Comparison of ENCODE assay signal across 23 cellular contexts in genomic region chr2:6924101-6924917, GRCh38. TPM values are rescaled to one million over a fixed set of nuclear protein-coding genes. Genes with fewer than 3 reads are reported as not detected.
A peak's percentile ranks its signal among the peaks of the same experiment; 100 is the strongest.
DNase-seq lines count a peak whose midpoint lies in the region; ATAC-seq and TF ChIP-seq lines count a peak whose summit lies in the region.
"Had no signal": no experiment of that assay in that cellular context is flagged by ENCODE, and none has a peak within 500 bp of the region (broad histone marks: within the 10 kb centered on the region; RNA-seq: fewer than 3 reads in every experiment).

No MANE protein-coding gene starts in this region.

- H3K23ac ChIP-seq in neuronal stem cell (ENCODE audit: low read depth, low read length, poor library complexity), result no peak overlapping the region

- H3K9ac ChIP-seq in neuronal stem cell (ENCODE audit: low read depth, low read length, poor library complexity), result no peak overlapping the region
- H3K9ac ChIP-seq in SK-N-SH, result no peak overlapping the region

- H3K36me3 Mint-ChIP-seq in activated CD8-positive, alpha-beta T cell treated with anti-CD3 and anti-CD28 coated beads for 36 hours (ENCODE audit: low read depth), result peaks cover 40% of the 10 kb centered on the region
- H3K36me3 Mint-ChIP-seq in activated CD8-positive, alpha-beta T cell treated with anti-CD3 and anti-CD28 coated beads, Interleukin-2, amount 10 ng/mL, durations not matched to agents 7 days and 5 days (ENCODE audit: low read depth), result peaks cover 89% of the 10 kb centered on the region
- peaks cover 0 to 17% (median 7%) of the 10 kb centered on the region in 3 donors for H3K36me3 Mint-ChIP-seq in CD8-positive, alpha-beta memory T cell
- H3K36me3 Mint-ChIP-seq in brain, result peaks cover 39% of the 10 kb centered on the region

- TF ChIP-seq CTCF in activated CD8-positive, alpha-beta T cell treated with anti-CD3 and anti-CD28 coated beads for 36 hours (IDR thresholded peaks at IDR 0.05), result no peak
- no peak for TF ChIP-seq CTCF in brain (conservative IDR thresholded peaks at IDR 0.05)
- TF ChIP-seq CTCF in SK-N-SH (IDR thresholded peaks at IDR 0.05), result no peak

- no peak overlapping the region for H3K4me3 ChIP-seq in CD8-positive, alpha-beta memory T cell (ENCODE audit: low read length)
- H3K4me3 ChIP-seq in neuronal stem cell (ENCODE audit: low read length in 2 of 2) (no peak overlapping the region), SK-N-SH (ENCODE audit: low read depth in 2 of 2, low read length in 1 of 2) (no peak overlapping the region), aorta (ENCODE audit: low read length in 2 of 2) (no peak overlapping the region)
- H3K4me3 ChIP-seq: A549, heart left ventricle, left lung, Peyer's patch, SJCRH30, suprapubic skin had no signal

- no peak overlapping the region for H2AK5ac ChIP-seq in neuronal stem cell (ENCODE audit: low read depth, low read length)

- no peak overlapping the region for H2BK12ac ChIP-seq in neuronal stem cell (ENCODE audit: low read length)

- no peak overlapping the region for H2BK15ac ChIP-seq in neuronal stem cell (ENCODE audit: low read length)

- no peak overlapping the region for H4K8ac ChIP-seq in neuronal stem cell (ENCODE audit: low read depth, low read length)

- peaks cover 67% of the 10 kb centered on the region for H4K20me1 ChIP-seq in SK-N-SH (ENCODE audit: insufficient read depth)

- H3K27ac ChIP-seq in CD8-positive, alpha-beta memory T cell (ENCODE audit: low read depth, low read length), result no peak overlapping the region
- no peak overlapping the region for H3K27ac ChIP-seq in neuronal stem cell (replicated peaks; ENCODE audit: low read length)
- H3K27ac ChIP-seq in SK-N-SH (ENCODE audit: low read depth in 2 of 2, low read length in 1 of 2), result peak overlapping the region in 1 of 2 experiments; percentile 31; a peak in 1 of 4 replicates
- H3K27ac ChIP-seq in aorta (ENCODE audit: low read depth in 1 of 2, low read length in 2 of 2), result no peak overlapping the region
- H3K27ac ChIP-seq: A549, heart left ventricle, left lung, Peyer's patch, SJCRH30, suprapubic skin had no signal

- no peak for TF ChIP-seq RAD21 in SK-N-SH (IDR thresholded peaks at IDR 0.05; ENCODE audit: low read length)

- H2AFZ ChIP-seq in neuronal stem cell (ENCODE audit: low read length) (no peak overlapping the region), SK-N-SH (ENCODE audit: low read depth) (no peak overlapping the region)

- no peak overlapping the region for H3K4me3 Mint-ChIP-seq in activated CD8-positive, alpha-beta T cell treated with anti-CD3 and anti-CD28 coated beads for 36 hours
- H3K4me3 Mint-ChIP-seq in activated CD8-positive, alpha-beta T cell treated with anti-CD3 and anti-CD28 coated beads, Interleukin-2, amount 10 ng/mL, durations not matched to agents 7 days and 5 days, result no peak overlapping the region
- H3K4me3 Mint-ChIP-seq in CD8-positive, alpha-beta memory T cell, result peak overlapping the region in 2 of 7 donors; percentile 2 to 25
- peak overlapping the region in 3 of 5 experiments; percentile 17 to 19 (median 19) for H3K4me3 Mint-ChIP-seq in brain

- no peaks in the 10 kb centered on the region for H3K9me2 ChIP-seq in SK-N-SH

- H3K14ac ChIP-seq in neuronal stem cell (ENCODE audit: low read length), result no peak overlapping the region

- CTCF ChIA-PET in activated CD8-positive, alpha-beta T cell treated with anti-CD3 and anti-CD28 coated beads for 36 hours (lab: Charles Lee), result interaction anchor here (0.9 to 4.1 kb wide), 2 partner anchors 27 to 90 kb away, joined by 4 to 23 read pairs; no protein-coding TSS in a partner anchor
- CTCF ChIA-PET in activated CD8-positive, alpha-beta T cell treated with anti-CD3 and anti-CD28 coated beads, Interleukin-2, amount 10 ng/mL, durations not matched to agents 7 days and 5 days (lab: Charles Lee), result no interaction called here
- CTCF ChIA-PET in CD8-positive, alpha-beta memory T cell (lab: Charles Lee), result interaction anchor here (1.0 to 1.8 kb wide), 2 partner anchors 27 to 30 kb away, joined by 3 to 4 read pairs; no protein-coding TSS in a partner anchor
- CTCF ChIA-PET in SK-N-SH (lab: Yijun Ruan, JAX), result interaction anchor here (0.8 to 25.9 kb wide), 5 partner anchors 13 to 120 kb away, joined by 3 to 437 read pairs (median 3); no protein-coding TSS in a partner anchor

- peak overlapping the region; percentile 36 for H3K27ac Mint-ChIP-seq in activated CD8-positive, alpha-beta T cell treated with anti-CD3 and anti-CD28 coated beads for 36 hours
- H3K27ac Mint-ChIP-seq in activated CD8-positive, alpha-beta T cell treated with anti-CD3 and anti-CD28 coated beads, Interleukin-2, amount 10 ng/mL, durations not matched to agents 7 days and 5 days, result no peak overlapping the region
- H3K27ac Mint-ChIP-seq in CD8-positive, alpha-beta memory T cell, result peak overlapping the region in 5 of 8 donors; percentile 1 to 83 (median 62)
- peak overlapping the region; percentile 48 to 84 (median 74) for H3K27ac Mint-ChIP-seq in brain

- H4K91ac ChIP-seq in neuronal stem cell (ENCODE audit: low read depth, low read length, poor library complexity), result no peak overlapping the region

- H3K27me3 ChIP-seq in CD8-positive, alpha-beta memory T cell (ENCODE audit: insufficient read depth, low read length, poor library complexity, severe bottlenecking), result no peaks in the 10 kb centered on the region
- H3K27me3 ChIP-seq in neuronal stem cell (ENCODE audit: control insufficient read depth in 3 of 3, insufficient read depth in 3 of 3, low read depth in 1 of 3, low read length in 3 of 3) (no peaks in the 10 kb centered on the region), SK-N-SH (ENCODE audit: insufficient read depth) (no peaks in the 10 kb centered on the region), aorta (ENCODE audit: control insufficient read depth in 1 of 2, insufficient read depth in 2 of 2, low read length in 1 of 2) (no peaks in the 10 kb centered on the region)
- H3K27me3 ChIP-seq: heart left ventricle, left lung, Peyer's patch, SJCRH30, suprapubic skin had no signal

- H3K4me1 Mint-ChIP-seq in activated CD8-positive, alpha-beta T cell treated with anti-CD3 and anti-CD28 coated beads for 36 hours (ENCODE audit: low read depth), result peaks cover 70% of the 10 kb centered on the region
- peaks cover 91% of the 10 kb centered on the region for H3K4me1 Mint-ChIP-seq in activated CD8-positive, alpha-beta T cell treated with anti-CD3 and anti-CD28 coated beads, Interleukin-2, amount 10 ng/mL, durations not matched to agents 7 days and 5 days (ENCODE audit: low read depth)
- H3K4me1 Mint-ChIP-seq in CD8-positive, alpha-beta memory T cell, result peaks cover 67 to 98% (median 84%) of the 10 kb centered on the region in 3 donors
- H3K4me1 Mint-ChIP-seq in brain, result peaks cover 96% of the 10 kb centered on the region

- POLR2A ChIA-PET in activated CD8-positive, alpha-beta T cell treated with anti-CD3 and anti-CD28 coated beads for 36 hours (lab: Charles Lee), result no interaction called here
- POLR2A ChIA-PET in activated CD8-positive, alpha-beta T cell treated with anti-CD3 and anti-CD28 coated beads, Interleukin-2, amount 10 ng/mL, durations not matched to agents 7 days and 5 days (lab: Charles Lee), result interaction anchor here (1.2 kb wide), 1 partner anchor 16 kb away, joined by 3 read pairs; no protein-coding TSS in a partner anchor
- POLR2A ChIA-PET in CD8-positive, alpha-beta memory T cell (lab: Charles Lee), result no interaction called here
- POLR2A ChIA-PET in SK-N-SH (lab: Yijun Ruan, JAX), result no interaction called here

- DNase-seq in activated CD8-positive, alpha-beta T cell treated with anti-CD3 and anti-CD28 coated beads for 36 hours, result no peak
- DNase-seq in activated CD8-positive, alpha-beta T cell treated with anti-CD3 and anti-CD28 coated beads, Interleukin-2, amount 10 ng/mL, durations not matched to agents 7 days and 5 days, result no peak
- no peak for DNase-seq in CD8-positive, alpha-beta memory T cell
- DNase-seq in neuronal stem cell (ENCODE audit: low spot score) (no peak), globus pallidus (ENCODE audit: low spot score) (no peak), SK-N-SH (no peak), aorta (no peak)
- DNase-seq: activated gamma-delta T cell treated with Interleukin-2 at 50 U/mL for 16 hours; GDM1; heart left ventricle; left lung; midbrain; NCI-H1092 treated with DMSO at 0.1 percent for 48 hours; NCI-H2029 treated with DMSO at 0.1 percent for 48 hours; NK-92 treated with Interleukin-12 subunit alpha and Interleukin-12 subunit beta, amount 100 ng/mL, for 24 hours; Peyer's patch; SJCRH30; stimulated activated CD8-positive, alpha-beta memory T cell treated with anti-CD3 and anti-CD28 coated beads, Interleukin-4, amount 100 ng/mL, for 48 hours; WERI-Rb-1 had no signal

- no peak overlapping the region for H2BK120ac ChIP-seq in neuronal stem cell (ENCODE audit: low read depth, low read length)

- H3K79me1 ChIP-seq in neuronal stem cell (ENCODE audit: low read depth, low read length), result peaks cover 35% of the 10 kb centered on the region

- H2BK5ac ChIP-seq in neuronal stem cell (ENCODE audit: low read length), result no peak overlapping the region

- H3K36me3 ChIP-seq in CD8-positive, alpha-beta memory T cell (ENCODE audit: insufficient read depth, low read length), result no peaks in the 10 kb centered on the region
- H3K36me3 ChIP-seq in neuronal stem cell (replicated peaks in 1 of 2; ENCODE audit: control insufficient read depth in 2 of 2, insufficient read depth in 2 of 2, low read length in 2 of 2) (peaks cover 10 to 39% of the 10 kb centered on the region in 2 donors), SK-N-SH (replicated peaks in 1 of 2; ENCODE audit: control insufficient read depth in 1 of 2, insufficient read depth in 2 of 2, low read length in 1 of 2) (peaks cover 0 to 4% of the 10 kb centered on the region in 2 experiments), aorta (ENCODE audit: control insufficient read depth in 1 of 2, insufficient read depth in 2 of 2, low read length in 1 of 2) (no peaks in the 10 kb centered on the region)
- H3K36me3 ChIP-seq: left lung, Peyer's patch, SJCRH30, suprapubic skin had no signal

- no peak overlapping the region for H3K4ac ChIP-seq in neuronal stem cell (ENCODE audit: low read length)

- no CpG with 5 or more reads among the region's 19 CpGs for WGBS in neuronal stem cell (ENCODE audit: extremely low coverage in 2 of 2, insufficient read length in 2 of 2, insufficient replicate concordance in 1 of 2), 2 donors
- WGBS in SK-N-SH (ENCODE audit: low lambda C conversion rate), result 95% methylated on average over 19 of the region's 19 CpGs
- WGBS in aorta, 2 donors, result 96 to 97% methylated on average over 19 of the region's 19 CpGs

- H3K27me3 Mint-ChIP-seq in activated CD8-positive, alpha-beta T cell treated with anti-CD3 and anti-CD28 coated beads for 36 hours, result no peaks in the 10 kb centered on the region
- no peaks in the 10 kb centered on the region for H3K27me3 Mint-ChIP-seq in activated CD8-positive, alpha-beta T cell treated with anti-CD3 and anti-CD28 coated beads, Interleukin-2, amount 10 ng/mL, durations not matched to agents 7 days and 5 days (ENCODE audit: low read depth)
- no peaks in the 10 kb centered on the region for H3K27me3 Mint-ChIP-seq in CD8-positive, alpha-beta memory T cell
- H3K27me3 Mint-ChIP-seq in brain, result peaks cover 2% of the 10 kb centered on the region

- peaks cover 80% of the 10 kb centered on the region for H3K79me2 ChIP-seq in SK-N-SH (ENCODE audit: insufficient read depth)

- peaks cover 83% of the 10 kb centered on the region for H3K4me1 ChIP-seq in CD8-positive, alpha-beta memory T cell (ENCODE audit: insufficient read depth, low read length)
- H3K4me1 ChIP-seq in neuronal stem cell (ENCODE audit: control insufficient read depth in 2 of 2, insufficient read depth in 1 of 2, low read depth in 1 of 2, low read length in 2 of 2) (peaks cover 0 to 24% of the 10 kb centered on the region in 2 donors), SK-N-SH (ENCODE audit: control insufficient read depth in 1 of 2, insufficient read depth in 2 of 2, low read depth in 1 of 2, low read length in 1 of 2) (peaks cover 6 to 88% of the 10 kb centered on the region in 2 experiments; a peak in 3 of 4 replicates), aorta (ENCODE audit: control insufficient read depth in 1 of 2, insufficient read depth in 2 of 2, low read length in 2 of 2) (no peaks in the 10 kb centered on the region)
- H3K4me1 ChIP-seq: A549, Peyer's patch had no signal

- ATAC-seq in activated CD8-positive, alpha-beta T cell treated with anti-CD3 and anti-CD28 coated beads for 36 hours, result no peak
- ATAC-seq in activated CD8-positive, alpha-beta T cell treated with anti-CD3 and anti-CD28 coated beads, Interleukin-2, amount 10 ng/mL, durations not matched to agents 7 days and 5 days, result no peak
- ATAC-seq in aorta (ENCODE audit: low FRiP score), result no peak
- ATAC-seq: A549, HepG2, left lung had no signal

- H3F3A ChIP-seq in SK-N-SH (replicated peaks; ENCODE audit: insufficient read depth), result no peaks in the 10 kb centered on the region

- no peak for TF ChIP-seq EP300 in SK-N-SH (IDR thresholded peaks at IDR 0.05; ENCODE audit: borderline replicate concordance in 1 of 2, low read depth in 1 of 2, low read length in 1 of 2)

- H3K4me2 ChIP-seq in neuronal stem cell (ENCODE audit: insufficient read depth, low read length, poor library complexity, severe bottlenecking), result no peak overlapping the region
- H3K4me2 ChIP-seq in SK-N-SH, result no peak overlapping the region
- H3K4me2 ChIP-seq: A549 had no signal

- intact Hi-C loops in activated CD8-positive, alpha-beta T cell treated with anti-CD3 and anti-CD28 coated beads for 36 hours (cut with micrococcal nuclease), result no loop called here
- intact Hi-C loops in aorta (cut with DNase I), result no loop called here

- peaks cover 10% of the 10 kb centered on the region for H3K9me3 Mint-ChIP-seq in activated CD8-positive, alpha-beta T cell treated with anti-CD3 and anti-CD28 coated beads for 36 hours
- H3K9me3 Mint-ChIP-seq in activated CD8-positive, alpha-beta T cell treated with anti-CD3 and anti-CD28 coated beads, Interleukin-2, amount 10 ng/mL, durations not matched to agents 7 days and 5 days (ENCODE audit: insufficient read depth), result peaks cover 15% of the 10 kb centered on the region
- H3K9me3 Mint-ChIP-seq in CD8-positive, alpha-beta memory T cell, result no peaks in the 10 kb centered on the region
- peaks cover 0 to 5% (median 3%) of the 10 kb centered on the region in 5 experiments for H3K9me3 Mint-ChIP-seq in brain

- no peaks in the 10 kb centered on the region for H3K9me3 ChIP-seq in CD8-positive, alpha-beta memory T cell (ENCODE audit: low read length)
- H3K9me3 ChIP-seq in neuronal stem cell (replicated peaks in 1 of 2; ENCODE audit: control insufficient read depth in 2 of 2, insufficient read depth in 1 of 2, low read depth in 1 of 2, low read length in 2 of 2) (no peaks in the 10 kb centered on the region), SK-N-SH (no peaks in the 10 kb centered on the region), aorta (ENCODE audit: control insufficient read depth, low read length) (no peaks in the 10 kb centered on the region)
- H3K9me3 ChIP-seq: A549, heart left ventricle, left lung, Peyer's patch, SJCRH30, suprapubic skin had no signal

- peak overlapping the region; percentile 67 for H3K18ac ChIP-seq in neuronal stem cell (ENCODE audit: low read length)

RNA-seq across cellular contexts. Expression of gene RNF144A, which starts 7.1 kb away (rescaled TPM):
- total RNA-seq in activated CD8-positive, alpha-beta T cell treated with anti-CD3 and anti-CD28 coated beads for 36 hours, result 10 to 100 TPM; 32.6 to 36.5 TPM
- 10 to 100 TPM; 76.9 to 87.0 TPM for total RNA-seq in activated CD8-positive, alpha-beta T cell treated with anti-CD3 and anti-CD28 coated beads, Interleukin-2, amount 10 ng/mL, durations not matched to agents 7 days and 5 days
- total RNA-seq in CD8-positive, alpha-beta memory T cell, result 10 to 100 TPM; 13.5 to 14.9 TPM
- polyA plus RNA-seq in CD8-positive, alpha-beta memory T cell, result 8.3 TPM
- 27.5 TPM for polyA plus RNA-seq in brain (ENCODE audit: insufficient read depth, low read depth, low replicate concordance)
- 26.6 TPM for polyA plus RNA-seq in neuronal stem cell (2013, experiment 1 of 2)
- 27.4 TPM for polyA plus RNA-seq in neuronal stem cell (2013, experiment 2 of 2)
- polyA plus RNA-seq in SK-N-SH (2012; rRNA removed), result 15.6 and 17.3 TPM in 2 replicates
- 9.8 and 15.5 TPM in 2 replicates for polyA plus RNA-seq in SK-N-SH (2012; cell fraction: cytosol; rRNA removed)
- polyA plus RNA-seq in SK-N-SH (2012; cell fraction: nucleus; rRNA removed), result 11.6 and 14.5 TPM in 2 replicates
- 10 to 100 TPM in 1 of 2 donors, 1 to 10 TPM in 1; 6.7 to 27.6 TPM for total RNA-seq in aorta
- polyA plus RNA-seq in aorta, result 1 to 10 TPM in 1 of 2 donors, under 1 TPM in 1; 0.63 to 1.6 TPM

RNA-seq across cellular contexts. Expression of gene RSAD2, which starts 46.7 kb away (rescaled TPM):
- total RNA-seq in activated CD8-positive, alpha-beta T cell treated with anti-CD3 and anti-CD28 coated beads for 36 hours, result 1 to 10 TPM; 2.8 to 3.7 TPM
- total RNA-seq in activated CD8-positive, alpha-beta T cell treated with anti-CD3 and anti-CD28 coated beads, Interleukin-2, amount 10 ng/mL, durations not matched to agents 7 days and 5 days, result 10 to 100 TPM; 72.4 to 74.5 TPM
- total RNA-seq in CD8-positive, alpha-beta memory T cell, result under 1 TPM; 0.85 to 1.00 TPM
- 7.6 TPM for polyA plus RNA-seq in CD8-positive, alpha-beta memory T cell
- polyA plus RNA-seq in brain (ENCODE audit: insufficient read depth, low read depth, low replicate concordance) (2.4 TPM), SK-N-SH (2012; rRNA removed) (0.15 and 0.35 TPM in 2 replicates), aorta (1 to 10 TPM; 1.7 to 8.3 TPM)
- 0.03 TPM for polyA plus RNA-seq in neuronal stem cell (2013, experiment 1 of 2)
- 0.06 TPM for polyA plus RNA-seq in neuronal stem cell (2013, experiment 2 of 2)
- polyA plus RNA-seq in SK-N-SH (2012; cell fraction: cytosol; rRNA removed), result 0.25 and 0.37 TPM in 2 replicates
- 0.31 and 0.45 TPM in 2 replicates for polyA plus RNA-seq in SK-N-SH (2012; cell fraction: nucleus; rRNA removed)
- total RNA-seq in aorta, result 1 to 10 TPM; 4.9 to 8.9 TPM
- total RNA-seq: SJCRH30 had no signal
- polyA plus RNA-seq: HepG2 had no signal

RNA-seq across cellular contexts. Expression of gene CMPK2, which starts 58.6 kb away (rescaled TPM):
- total RNA-seq in activated CD8-positive, alpha-beta T cell treated with anti-CD3 and anti-CD28 coated beads for 36 hours, result 1 to 10 TPM; 3.2 to 4.5 TPM
- total RNA-seq in activated CD8-positive, alpha-beta T cell treated with anti-CD3 and anti-CD28 coated beads, Interleukin-2, amount 10 ng/mL, durations not matched to agents 7 days and 5 days, result 10 to 100 TPM; 84.0 to 90.8 TPM
- 1 to 10 TPM in 1 of 2 experiments, under 1 TPM in 1; 0.62 to 1.1 TPM for total RNA-seq in CD8-positive, alpha-beta memory T cell
- 10.9 TPM for polyA plus RNA-seq in CD8-positive, alpha-beta memory T cell
- polyA plus RNA-seq in brain (ENCODE audit: insufficient read depth, low read depth, low replicate concordance) (5.9 TPM), SK-N-SH (2012; rRNA removed) (0.86 and 1.1 TPM in 2 replicates), aorta (1 to 10 TPM; 2.4 to 7.4 TPM)
- 0.21 TPM for polyA plus RNA-seq in neuronal stem cell (2013, experiment 1 of 2)
- polyA plus RNA-seq in neuronal stem cell (2013, experiment 2 of 2), result 0.19 TPM
- polyA plus RNA-seq in SK-N-SH (2012; cell fraction: cytosol; rRNA removed), result 0.71 and 0.83 TPM in 2 replicates
- 0.89 and 1.5 TPM in 2 replicates for polyA plus RNA-seq in SK-N-SH (2012; cell fraction: nucleus; rRNA removed)
- total RNA-seq in aorta, result 1 to 10 TPM; 3.7 to 5.3 TPM
- total RNA-seq: SJCRH30 had no signal

Comparison
In these comparisons a context has a peak if more than half of its experiments do, and no peak if none do; other contexts are left out.
1. RNA of gene RSAD2, which starts 46.7 kb away (total RNA-seq): 72.4 to 74.5 TPM in activated CD8-positive, alpha-beta T cell treated with anti-CD3 and anti-CD28 coated beads, Interleukin-2, amount 10 ng/mL, durations not matched to agents 7 days and 5 days; 4.9 to 8.9 TPM in aorta, 2.8 to 3.7 TPM in activated CD8-positive, alpha-beta T cell treated with anti-CD3 and anti-CD28 coated beads for 36 hours and 0.85 to 1.00 TPM in CD8-positive, alpha-beta memory T cell; every median in the first group is over 4 times any median in the second.
2. RNA of gene CMPK2, which starts 58.6 kb away (total RNA-seq): 84.0 to 90.8 TPM in activated CD8-positive, alpha-beta T cell treated with anti-CD3 and anti-CD28 coated beads, Interleukin-2, amount 10 ng/mL, durations not matched to agents 7 days and 5 days; 3.7 to 5.3 TPM in aorta, 3.2 to 4.5 TPM in activated CD8-positive, alpha-beta T cell treated with anti-CD3 and anti-CD28 coated beads for 36 hours and 0.62 to 1.1 TPM in CD8-positive, alpha-beta memory T cell; every median in the first group is over 10 times any median in the second.
3. H3K4me3 Mint-ChIP-seq: peak in brain (3 of 5); none in activated CD8-positive, alpha-beta T cell treated with anti-CD3 and anti-CD28 coated beads for 36 hours (single experiment) and activated CD8-positive, alpha-beta T cell treated with anti-CD3 and anti-CD28 coated beads, Interleukin-2, amount 10 ng/mL, durations not matched to agents 7 days and 5 days (single experiment).